15 cellular contexts compared by ENCODE assay signal in genomic region chr12:79360269-79360668, GRCh38.
"Had no signal": no experiment of that assay in that cellular context is flagged by ENCODE, and none has a peak within 500 bp of the region (broad histone marks: within the 10 kb centered on the region; RNA-seq: fewer than 3 reads in every experiment).

No MANE protein-coding gene starts in this region.

- H3K4me1 ChIP-seq: colonic mucosa, gastrocnemius medialis, prostate gland, upper lobe of left lung had no signal

- ATAC-seq: activated CD8-positive, alpha-beta T cell treated with anti-CD3 and anti-CD28 coated beads for 36 hours; gastrocnemius medialis; left cardiac atrium; natural killer cell treated with Interleukin-12 subunit alpha and Interleukin-12 subunit beta and Interleukin-15 and Interleukin-18, amount 100 ng/mL, for 72 hours had no signal

- H3K4me3 Mint-ChIP-seq: activated CD8-positive, alpha-beta T cell treated with anti-CD3 and anti-CD28 coated beads for 36 hours; memory B cell; natural killer cell treated with Interleukin-12 subunit alpha and Interleukin-12 subunit beta and Interleukin-15 and Interleukin-18, amount 100 ng/mL, for 72 hours had no signal

- DNase-seq: activated CD4-positive, alpha-beta T cell treated with anti-CD3 and anti-CD28 coated beads for 4 hours; activated CD8-positive, alpha-beta memory T cell treated with anti-CD3 and anti-CD28 coated beads, Interleukin-2, amount 50 U/mL, for 4 hours; activated CD8-positive, alpha-beta T cell treated with anti-CD3 and anti-CD28 coated beads for 36 hours; activated naive CD4-positive, alpha-beta T cell; colonic mucosa; effector CD4-positive, alpha-beta T cell; gastrocnemius medialis; left cardiac atrium; stimulated activated CD4-positive, alpha-beta T cell treated with anti-CD3 and anti-CD28 coated beads, Interleukin-12 subunit alpha, Interleukin-12 subunit beta, amount 100 ng/mL, for 4 hours; stimulated activated naive CD4-positive, alpha-beta T cell treated with Interleukin-2 at 50 U/mL for 16 hours; T-helper 9 cell; upper lobe of left lung had no signal

- H3K36me3 Mint-ChIP-seq: memory B cell; natural killer cell treated with Interleukin-12 subunit alpha and Interleukin-12 subunit beta and Interleukin-15 and Interleukin-18, amount 100 ng/mL, for 72 hours had no signal

- H3K4me1 Mint-ChIP-seq: memory B cell had no signal

- H3K4me3 ChIP-seq: colonic mucosa, gastrocnemius medialis, prostate gland, upper lobe of left lung had no signal

- H3K27me3 ChIP-seq: colonic mucosa, gastrocnemius medialis, upper lobe of left lung had no signal

- H3K9me3 Mint-ChIP-seq: activated CD8-positive, alpha-beta T cell treated with anti-CD3 and anti-CD28 coated beads for 36 hours; memory B cell had no signal

- H3K27ac ChIP-seq: colonic mucosa, gastrocnemius medialis, prostate gland, upper lobe of left lung had no signal

- H3K36me3 ChIP-seq: colonic mucosa, gastrocnemius medialis, prostate gland, upper lobe of left lung had no signal

- H3K9me3 ChIP-seq: colonic mucosa, gastrocnemius medialis, prostate gland, upper lobe of left lung had no signal

- H3K27me3 Mint-ChIP-seq: activated CD8-positive, alpha-beta T cell treated with anti-CD3 and anti-CD28 coated beads for 36 hours; memory B cell; natural killer cell treated with Interleukin-12 subunit alpha and Interleukin-12 subunit beta and Interleukin-15 and Interleukin-18, amount 100 ng/mL, for 72 hours had no signal

- H3K27ac Mint-ChIP-seq: activated CD8-positive, alpha-beta T cell treated with anti-CD3 and anti-CD28 coated beads for 36 hours; memory B cell; natural killer cell treated with Interleukin-12 subunit alpha and Interleukin-12 subunit beta and Interleukin-15 and Interleukin-18, amount 100 ng/mL, for 72 hours had no signal
